ENCODE assay signal across 8 cellular contexts in the genomic region with DNA sequence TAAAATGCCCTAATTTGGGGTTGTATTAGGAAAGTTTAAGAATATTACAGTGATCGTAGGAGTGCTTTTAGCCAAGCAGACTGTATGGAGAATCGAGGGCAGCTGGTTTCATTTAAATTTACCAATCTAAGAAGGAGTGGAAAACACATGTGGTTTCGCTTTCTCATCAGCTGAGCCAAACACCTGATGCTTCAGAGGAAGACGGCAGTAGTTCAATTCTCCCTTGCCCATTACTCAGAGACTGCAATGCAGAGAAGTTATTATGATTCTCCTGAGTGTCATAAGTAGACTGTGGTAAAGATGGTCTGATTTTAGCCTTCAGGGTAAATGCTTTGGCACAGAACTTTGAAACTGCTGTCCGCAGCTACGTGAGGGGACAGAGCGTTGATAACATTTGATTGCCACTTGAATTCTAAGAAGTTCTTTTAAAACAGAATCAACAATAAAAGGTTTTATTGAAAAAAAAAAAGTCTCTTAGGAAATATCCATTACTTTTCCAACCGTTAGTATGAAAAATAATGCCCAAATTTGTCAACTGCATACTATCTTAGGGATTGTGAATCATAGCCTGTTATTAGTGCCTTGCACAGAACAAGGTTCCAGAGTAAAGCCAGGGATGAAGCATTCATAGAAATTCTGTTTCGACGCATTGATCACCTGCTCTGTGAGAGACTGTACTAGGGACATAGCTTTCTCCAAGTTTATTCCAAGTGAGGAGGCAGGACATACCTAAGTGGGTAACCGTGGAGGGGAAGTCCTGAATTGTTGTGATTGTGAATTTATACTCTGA. TPM values are rescaled to one million over a fixed set of nuclear protein-coding genes. Genes with fewer than 3 reads are reported as not detected.
A peak's percentile ranks its signal among the peaks of the same experiment; 100 is the strongest.
DNase-seq lines count a peak whose midpoint lies in the region; ATAC-seq, FAIRE-seq and TF ChIP-seq lines count a peak whose summit lies in the region.

No MANE protein-coding gene starts in this region.

- ATAC-seq in GM12878 (no peak), GM19467 (IDR thresholded peaks at IDR 0.05; ENCODE audit: unreplicated experiment) (no peak), HG03025 (IDR thresholded peaks at IDR 0.05; ENCODE audit: low FRiP score, unreplicated experiment) (no peak)

- TF ChIP-seq EP300 in GM12878 (IDR thresholded peaks at IDR 0.05; ENCODE audit: borderline replicate concordance in 1 of 2, control insufficient read depth in 1 of 2, low read depth in 2 of 2, low read length in 2 of 2), result no peak

- no peaks in the 10 kb centered on the region for H3K9me3 ChIP-seq in AG04450 (ENCODE audit: control insufficient read depth, insufficient read depth, low read length)
- H3K9me3 ChIP-seq in GM23248 (ENCODE audit: low read depth), result no peaks in the 10 kb centered on the region
- H3K9me3 ChIP-seq in GM12878 (replicated peaks; ENCODE audit: control insufficient read depth, insufficient read depth, low read length), result no peaks in the 10 kb centered on the region
- no peaks in the 10 kb centered on the region for H3K9me3 ChIP-seq in muscle layer of colon (ENCODE audit: low read length)

- TF ChIP-seq RAD21 in GM12878 (IDR thresholded peaks at IDR 0.05; ENCODE audit: insufficient read depth, low read depth, low read length), result no peak

- H3K4me2 ChIP-seq in GM23248 (ENCODE audit: unreplicated experiment), result peak overlapping the region; percentile 86
- H3K4me2 ChIP-seq in GM12878 (ENCODE audit: control insufficient read depth, insufficient read depth), result peak overlapping the region; percentile 49; the same call in 1 of the 2 replicates

- H3K9ac ChIP-seq in GM23248 (peak overlapping the region; percentile 59), GM12878 (ENCODE audit: control insufficient read depth, insufficient read depth, low read length) (no peak overlapping the region), muscle layer of colon (ENCODE audit: low read length) (no peak overlapping the region)

- peak overlapping the region; percentile 20; the same call in 1 of the 2 replicates for H2AFZ ChIP-seq in GM23248
- no peak overlapping the region for H2AFZ ChIP-seq in GM12878 (ENCODE audit: control insufficient read depth, low read depth, low read length)

- POLR2A ChIA-PET in AG04450 (lab: Yijun Ruan, JAX) (no interaction called here), GM12878 (lab: Charles Lee) (interaction anchor here (0.6 kb wide), 1 partner anchor 1811 kb away, joined by 3 read pairs; no protein-coding TSS in a partner anchor)

- H3K4me3 ChIP-seq in AG04450 (ENCODE audit: low read depth, low read length) (no peak overlapping the region), GM23248 (peak overlapping the region; percentile 59), GM12878 (no peak overlapping the region), muscle layer of colon (ENCODE audit: low read depth in 1 of 2, low read length in 2 of 2) (no peak overlapping the region)

- TF ChIP-seq POLR2A in GM12878 (IDR thresholded peaks at IDR 0.05; ENCODE audit: low read depth, low read length), result no peak

- SMC1A ChIA-PET in GM12878 (lab: Charles Lee; ENCODE audit: uncharacterized antibody, unreplicated experiment), result interaction anchor here (1.0 to 2.2 kb wide), 4 partner anchors 11 to 426 kb away, joined by 3 to 5 read pairs (median 4); no protein-coding TSS in a partner anchor

- peaks cover 46% of the 10 kb centered on the region for H3F3A ChIP-seq in GM23248 (ENCODE audit: insufficient read depth)

- in situ Hi-C loops in GM23248 (cut with MboI), result loop anchor here (10.0 kb wide), 1 partner anchor 423 kb away; no protein-coding TSS in a partner anchor
- in situ Hi-C loops in GM12878 (cut with MboI), result no loop called here

- no TSS peak for BruUV-seq in GM12878 (replicated peaks; lab: Mats Ljungman, UMichigan)

- H4K20me1 ChIP-seq in GM23248 (ENCODE audit: insufficient read depth), result no peaks in the 10 kb centered on the region
- H4K20me1 ChIP-seq in GM12878 (ENCODE audit: control insufficient read depth, insufficient read depth), result peaks cover 3% of the 10 kb centered on the region; the same call in 1 of the 2 replicates

- RAD21 ChIA-PET in GM12878 (lab: Charles Lee; ENCODE audit: unreplicated experiment), result interaction anchor here (1.3 to 1.7 kb wide), 2 partner anchors 9 to 435 kb away, joined by 4 to 10 read pairs; no protein-coding TSS in a partner anchor

- no peak for TF ChIP-seq CTCF in AG04450 (IDR thresholded peaks at IDR 0.05; ENCODE audit: low read depth, low read length)
- no peak for TF ChIP-seq CTCF in GM12878 (IDR thresholded peaks at IDR 0.05 in 2 of 3, conservative IDR thresholded peaks at IDR 0.05 in 1 of 3; ENCODE audit: control insufficient read depth in 2 of 3, extremely low read depth in 1 of 3, insufficient read depth in 1 of 3, low read depth in 3 of 3, low read length in 3 of 3)

- intact Hi-C loops in GM12878 (cut with micrococcal nuclease; ENCODE audit: unreplicated experiment), result loop anchor here (10.0 kb wide), 1 partner anchor 363 kb away; no protein-coding TSS in a partner anchor

- CTCF ChIA-PET in AG04450 (lab: Charles Lee) (interaction anchor here (0.6 to 1.7 kb wide), 5 partner anchors 9 to 434 kb away, joined by 3 to 14 read pairs (median 4); no protein-coding TSS in a partner anchor), GM12878 (lab: Yijun Ruan, JAX) (interaction anchor here (0.7 to 2.8 kb wide), 8 partner anchors 11 to 607 kb away, joined by 3 to 12 read pairs (median 4); no protein-coding TSS in a partner anchor)

- no peak for FAIRE-seq in GM12878 (lab: Jason Lieb, UNC)

- H3K9me2 ChIP-seq in GM23248 (ENCODE audit: insufficient read depth), result no peaks in the 10 kb centered on the region

- DNase-seq in AG04450 (ENCODE audit: low read depth, low spot score) (no peak), GM23248 (peak; percentile 90), GM12878 (ENCODE audit: low read depth, low spot score) (no peak), NCI-H2081 (lab: John Stamatoyannopoulos, UW) (no peak), NCI-H526 (lab: John Stamatoyannopoulos, UW) (no peak)

- WGBS in GM23248 (ENCODE audit: low coverage in 1 of 2, low lambda C conversion rate in 2 of 2, missing lambda C conversion rate in 2 of 2), 2 experiments, result 7 to 9% methylated on average over 11 of the region's 11 CpGs
- WGBS in GM12878 (ENCODE audit: insufficient coverage, insufficient replicate concordance, low lambda C conversion rate, missing lambda C conversion rate), result 76% methylated on average over 11 of the region's 11 CpGs

- H3K36me3 ChIP-seq in GM23248 (ENCODE audit: low read depth) (no peaks in the 10 kb centered on the region), GM12878 (ENCODE audit: control insufficient read depth in 2 of 2, insufficient read depth in 2 of 2, low read length in 1 of 2) (peaks cover 2 to 29% of the 10 kb centered on the region in 2 experiments), muscle layer of colon (ENCODE audit: insufficient read depth, low read length) (peaks cover 20% of the 10 kb centered on the region)

- H3K27ac ChIP-seq in AG04450 (ENCODE audit: low read depth, low read length) (peak overlapping the region; percentile 13), GM23248 (peak overlapping the region; percentile 74), GM12878 (ENCODE audit: control insufficient read depth, insufficient read depth) (no peak overlapping the region), muscle layer of colon (ENCODE audit: low read depth, low read length) (peak overlapping the region; percentile 19)

- H3K4me1 ChIP-seq in GM23248 (ENCODE audit: insufficient read depth) (peaks cover 41% of the 10 kb centered on the region), GM12878 (ENCODE audit: control insufficient read depth, insufficient read depth, low read length) (peaks cover 27% of the 10 kb centered on the region), muscle layer of colon (ENCODE audit: insufficient read depth, low read length) (peaks cover 44% of the 10 kb centered on the region)

- H3K79me2 ChIP-seq in GM23248 (ENCODE audit: insufficient read depth) (no peaks in the 10 kb centered on the region), GM12878 (ENCODE audit: control insufficient read depth, insufficient read depth, low read length) (no peaks in the 10 kb centered on the region)

- H3K27me3 ChIP-seq in AG04450 (ENCODE audit: control insufficient read depth, insufficient read depth, low read length) (no peaks in the 10 kb centered on the region), GM23248 (replicated peaks; ENCODE audit: insufficient read depth) (no peaks in the 10 kb centered on the region), GM12878 (replicated peaks in 1 of 2; ENCODE audit: control insufficient read depth in 2 of 2, insufficient read depth in 2 of 2, low read length in 1 of 2) (no peaks in the 10 kb centered on the region), muscle layer of colon (ENCODE audit: control insufficient read depth in 1 of 2, insufficient read depth in 2 of 2, low read length in 2 of 2) (no peaks in the 10 kb centered on the region)

TF ChIP-seq in GM12878, 131 proteins besides CTCF, POLR2A, EP300 and RAD21 (continues in another document):
- TF ChIP-seq RUNX3 (IDR thresholded peaks at IDR 0.05; ENCODE audit: low read length), result peak; percentile 45
- TF ChIP-seq LARP7 (IDR thresholded peaks at IDR 0.05), result no peak
- no peak for TF ChIP-seq CREB1 (IDR thresholded peaks at IDR 0.05; ENCODE audit: low read depth)
- 0 out of 2 replicates have a peak, but pooled peaks have one; percentile 9 for TF ChIP-seq TCF3 (IDR thresholded peaks at IDR 0.05; ENCODE audit: borderline replicate concordance, insufficient read depth, low read depth, low read length)

RNA-seq across cellular contexts. Expression of a gene that starts 25.6 kb away (rescaled TPM):
- polyA plus RNA-seq in AG04450 (2011; rRNA removed) (3.2 and 3.3 TPM in 2 replicates), GM23248 (2016; fragmentation: Nextera tagmentation; extraction: Ambion mirVana) (4.8 and 5.2 TPM in 2 replicates), GM12878 (2011; rRNA removed) (2.0 and 2.4 TPM in 2 replicates), GM12878 (2014; fragmentation: Illumina TruSeq; extraction: Trizol) (2.9 and 3.1 TPM in 2 replicates), GM12878 (2014; fragmentation: Nextera tagmentation; extraction: Ambion mirVana) (1 to 10 TPM; 1.8 to 5.2 TPM), GM12878 (2014; rRNA removed) (4.2 and 5.4 TPM in 2 replicates), GM12878 (2016; fragmentation: Nextera tagmentation; extraction: Ambion mirVana) (1 to 10 TPM; 3.6 to 5.8 TPM)
- polyA minus RNA-seq in AG04450 (2011; rRNA and poly(A)+ RNA removed), result 4.5 and 5.2 TPM in 2 replicates
- total RNA-seq in GM23248 (2014; rRNA removed; shearing (Covaris generic)), result 3.2 and 8.1 TPM in 2 replicates
- total RNA-seq in GM12878 (2013; cell fraction: nucleolus; rRNA removed), result 6.6 and 8.7 TPM in 2 replicates
- total RNA-seq in GM12878 (2014; rRNA removed) (5.3 and 5.7 TPM in 2 replicates), GM12878 (2014; rRNA removed; fragmentation: Illumina TruSeq; extraction: Trizol) (3.3 and 3.6 TPM in 2 replicates), GM12878 (2021) (4.1 and 5.2 TPM in 2 replicates)
- 3.3 TPM for polyA plus RNA-seq in GM12878 (2011; ENCODE audit: low read depth)
- 3.1 and 3.4 TPM in 2 replicates for polyA plus RNA-seq in GM12878 (2011; cell fraction: cytosol; rRNA removed)
- 10.5 and 12.5 TPM in 2 replicates for polyA plus RNA-seq in GM12878 (2011; cell fraction: nucleus; rRNA removed)
- 4.5 and 5.5 TPM in 2 replicates for polyA plus RNA-seq in GM12878 (2012)
- 1.8 and 3.6 TPM in 2 replicates for polyA minus RNA-seq in GM12878 (2011; rRNA and poly(A)+ RNA removed)
- polyA minus RNA-seq in GM12878 (2011; cell fraction: cytosol; rRNA and poly(A)+ RNA removed), result 0.80 and 0.83 TPM in 2 replicates
- polyA minus RNA-seq in GM12878 (2011; cell fraction: nucleus; rRNA and poly(A)+ RNA removed), result 4.7 and 5.9 TPM in 2 replicates
